32 cellular contexts compared by ENCODE assay signal in the genomic region with DNA sequence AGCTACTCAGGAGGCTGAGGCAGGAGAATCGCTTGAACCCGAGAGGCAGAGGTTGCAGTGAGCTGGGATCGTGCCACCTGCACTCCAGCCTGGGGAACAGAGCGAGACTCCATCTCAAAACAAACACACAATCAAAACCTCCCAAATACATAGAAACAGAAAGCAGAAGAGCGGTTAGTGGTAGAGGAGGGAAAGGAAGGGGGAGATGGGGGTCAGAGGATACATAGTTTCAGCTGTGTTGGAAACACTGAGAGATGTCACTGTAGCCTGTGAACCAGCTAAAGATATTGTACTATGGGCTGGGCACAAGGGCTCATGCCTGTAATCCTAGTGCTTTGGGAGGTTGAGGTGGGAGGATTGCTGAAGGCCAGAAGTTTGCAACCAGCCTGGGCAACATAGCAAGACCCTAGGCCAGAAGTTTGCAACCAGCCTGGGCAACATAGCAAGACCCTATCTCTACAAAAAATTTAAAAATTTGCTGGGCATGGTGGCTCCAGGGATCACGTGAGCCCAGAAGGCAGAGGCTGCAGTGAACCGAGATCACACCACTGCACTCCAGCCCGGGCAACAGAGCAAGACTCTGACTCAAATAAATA.
"Had no signal": no experiment of that assay in that cellular context is flagged by ENCODE, and none has a peak within 500 bp of the region (broad histone marks: within the 10 kb centered on the region; RNA-seq: fewer than 3 reads in every experiment).

No MANE protein-coding gene starts in this region.

- H3K36me3 ChIP-seq: heart left ventricle, pancreas, right atrium auricular region, thyroid gland, upper lobe of right lung had no signal

- H3K27me3 Mint-ChIP-seq: activated CD4-positive, alpha-beta memory T cell treated with anti-CD3 and anti-CD28 coated beads for 36 hours; activated CD4-positive, alpha-beta T cell treated with anti-CD3 and anti-CD28 coated beads, Interleukin-2, amount 10 ng/mL, durations not matched to agents 24 days and 14 days; activated naive CD8-positive, alpha-beta T cell treated with anti-CD3 and anti-CD28 coated beads for 36 hours; dendritic cell treated with granulocyte-macrophage colony-stimulating factor and Interleukin-4, amounts not matched to agents 40 ng/mL and 50 ng/mL, for 4 days; naive thymus-derived CD4-positive, alpha-beta T cell; stimulated activated naive CD8-positive, alpha-beta T cell treated with anti-CD3 and anti-CD28 coated beads, Interleukin-15, Interleukin-2, amounts not matched to agents 100 ng/mL and 50 ng/mL, for 24 hours had no signal

- H3K4me1 Mint-ChIP-seq: activated CD4-positive, alpha-beta T cell treated with anti-CD3 and anti-CD28 coated beads, Interleukin-2, amount 10 ng/mL, durations not matched to agents 24 days and 14 days; activated naive CD8-positive, alpha-beta T cell treated with anti-CD3 and anti-CD28 coated beads for 36 hours; immature natural killer cell; naive thymus-derived CD4-positive, alpha-beta T cell; neural crest cell had no signal

- H3K27ac Mint-ChIP-seq: activated CD4-positive, alpha-beta memory T cell treated with anti-CD3 and anti-CD28 coated beads for 36 hours; activated CD4-positive, alpha-beta T cell treated with anti-CD3 and anti-CD28 coated beads, Interleukin-2, amount 10 ng/mL, durations not matched to agents 24 days and 14 days; activated naive CD4-positive, alpha-beta T cell treated with anti-CD3 and anti-CD28 coated beads for 36 hours; activated naive CD8-positive, alpha-beta T cell treated with anti-CD3 and anti-CD28 coated beads for 36 hours; activated T-helper 1 cell treated with anti-CD3 and anti-CD28 coated beads, Interleukin-12 subunit alpha, Interleukin-12 subunit beta, Interleukin-2, Interleukin-4 antibody, amounts not matched to agents 30 ng/mL and 10 ng/mL and 1 ng/mL, durations not matched to agents 14 hours and 24 hours and 36 hours; dendritic cell treated with granulocyte-macrophage colony-stimulating factor and Interleukin-4, amounts not matched to agents 40 ng/mL and 50 ng/mL, for 4 days; endodermal cell; immature natural killer cell; mesothelial cell of epicardium; naive thymus-derived CD4-positive, alpha-beta T cell; stimulated activated naive CD8-positive, alpha-beta T cell treated with anti-CD3 and anti-CD28 coated beads, Interleukin-15, Interleukin-2, amounts not matched to agents 100 ng/mL and 50 ng/mL, for 24 hours had no signal

- ATAC-seq: esophagus mucosa; left colon; naive thymus-derived CD4-positive, alpha-beta T cell; upper lobe of right lung had no signal

- H3K27me3 ChIP-seq: pancreas, right atrium auricular region, spleen, thyroid gland, upper lobe of right lung had no signal

- H3K9me3 ChIP-seq: pancreas, right atrium auricular region, spleen, thyroid gland, upper lobe of right lung had no signal

- H3K4me3 ChIP-seq: heart left ventricle, pancreas, right atrium auricular region, spleen, thyroid gland, upper lobe of right lung had no signal

- H3K4me1 ChIP-seq: right atrium auricular region, thyroid gland, upper lobe of right lung had no signal

- H3K9me3 Mint-ChIP-seq: activated CD4-positive, alpha-beta memory T cell treated with anti-CD3 and anti-CD28 coated beads for 36 hours; activated CD4-positive, alpha-beta T cell treated with anti-CD3 and anti-CD28 coated beads, Interleukin-2, amount 10 ng/mL, durations not matched to agents 24 days and 14 days; activated naive CD4-positive, alpha-beta T cell treated with anti-CD3 and anti-CD28 coated beads for 36 hours; activated naive CD8-positive, alpha-beta T cell treated with anti-CD3 and anti-CD28 coated beads for 36 hours; activated T-helper 1 cell treated with anti-CD3 and anti-CD28 coated beads, Interleukin-12 subunit alpha, Interleukin-12 subunit beta, Interleukin-2, Interleukin-4 antibody, amounts not matched to agents 30 ng/mL and 10 ng/mL and 1 ng/mL, durations not matched to agents 14 hours and 24 hours and 36 hours; dendritic cell treated with granulocyte-macrophage colony-stimulating factor and Interleukin-4, amounts not matched to agents 40 ng/mL and 50 ng/mL, for 4 days; endodermal cell; immature natural killer cell; mesothelial cell of epicardium; naive thymus-derived CD4-positive, alpha-beta T cell; neural crest cell; stimulated activated naive CD8-positive, alpha-beta T cell treated with anti-CD3 and anti-CD28 coated beads, Interleukin-15, Interleukin-2, amounts not matched to agents 100 ng/mL and 50 ng/mL, for 24 hours had no signal

- H3K36me3 Mint-ChIP-seq: activated CD4-positive, alpha-beta memory T cell treated with anti-CD3 and anti-CD28 coated beads for 36 hours; activated naive CD8-positive, alpha-beta T cell treated with anti-CD3 and anti-CD28 coated beads for 36 hours; immature natural killer cell; mesothelial cell of epicardium; naive thymus-derived CD4-positive, alpha-beta T cell had no signal

- H3K27ac ChIP-seq: heart left ventricle, pancreas, right atrium auricular region, thyroid gland, upper lobe of right lung, VCaP had no signal

- DNase-seq: activated CD4-positive, alpha-beta memory T cell treated with anti-CD3 and anti-CD28 coated beads for 36 hours; activated CD4-positive, alpha-beta T cell treated with anti-CD3 and anti-CD28 coated beads, Interleukin-2, amount 10 ng/mL, durations not matched to agents 24 days and 14 days; activated CD4-positive, CD25-positive, alpha-beta regulatory T cell treated with anti-CD3 and anti-CD28 coated beads, Interleukin-2, amount 50 U/mL, for 72 hours; activated CD8-positive, alpha-beta memory T cell treated with anti-CD3 and anti-CD28 coated beads, Interleukin-2, amount 50 U/mL, for 4 hours; activated effector memory CD4-positive, alpha-beta T cell treated with anti-CD3 and anti-CD28 coated beads, Interleukin-2, amount 50 U/mL, for 16 hours; activated naive CD4-positive, alpha-beta T cell treated with anti-CD3 and anti-CD28 coated beads for 36 hours; activated naive CD8-positive, alpha-beta T cell treated with anti-CD3 and anti-CD28 coated beads for 36 hours; activated T-cell treated with anti-CD3 and anti-CD28 coated beads, Interleukin-2, amount 50 U/mL, for 1 hour; amniotic stem cell; central memory CD4-positive, alpha-beta T cell; endodermal cell; foreskin fibroblast; heart left ventricle; hypothalamus; immature natural killer cell; kidney; left colon; mammary epithelial cell; naive thymus-derived CD4-positive, alpha-beta T cell; nucleus accumbens; spleen; thyroid gland; upper lobe of right lung had no signal

- H3K4me3 Mint-ChIP-seq: activated CD4-positive, alpha-beta memory T cell treated with anti-CD3 and anti-CD28 coated beads for 36 hours; activated CD4-positive, alpha-beta T cell treated with anti-CD3 and anti-CD28 coated beads, Interleukin-2, amount 10 ng/mL, durations not matched to agents 24 days and 14 days; activated naive CD4-positive, alpha-beta T cell treated with anti-CD3 and anti-CD28 coated beads for 36 hours; activated naive CD8-positive, alpha-beta T cell treated with anti-CD3 and anti-CD28 coated beads for 36 hours; activated T-helper 1 cell treated with anti-CD3 and anti-CD28 coated beads, Interleukin-12 subunit alpha, Interleukin-12 subunit beta, Interleukin-2, Interleukin-4 antibody, amounts not matched to agents 30 ng/mL and 10 ng/mL and 1 ng/mL, durations not matched to agents 14 hours and 24 hours and 36 hours; dendritic cell treated with granulocyte-macrophage colony-stimulating factor and Interleukin-4, amounts not matched to agents 40 ng/mL and 50 ng/mL, for 4 days; endodermal cell; immature natural killer cell; mesothelial cell of epicardium; naive thymus-derived CD4-positive, alpha-beta T cell; neural crest cell; stimulated activated naive CD8-positive, alpha-beta T cell treated with anti-CD3 and anti-CD28 coated beads, Interleukin-15, Interleukin-2, amounts not matched to agents 100 ng/mL and 50 ng/mL, for 24 hours had no signal
